ENCODE assay signal across 8 cellular contexts in the genomic region with DNA sequence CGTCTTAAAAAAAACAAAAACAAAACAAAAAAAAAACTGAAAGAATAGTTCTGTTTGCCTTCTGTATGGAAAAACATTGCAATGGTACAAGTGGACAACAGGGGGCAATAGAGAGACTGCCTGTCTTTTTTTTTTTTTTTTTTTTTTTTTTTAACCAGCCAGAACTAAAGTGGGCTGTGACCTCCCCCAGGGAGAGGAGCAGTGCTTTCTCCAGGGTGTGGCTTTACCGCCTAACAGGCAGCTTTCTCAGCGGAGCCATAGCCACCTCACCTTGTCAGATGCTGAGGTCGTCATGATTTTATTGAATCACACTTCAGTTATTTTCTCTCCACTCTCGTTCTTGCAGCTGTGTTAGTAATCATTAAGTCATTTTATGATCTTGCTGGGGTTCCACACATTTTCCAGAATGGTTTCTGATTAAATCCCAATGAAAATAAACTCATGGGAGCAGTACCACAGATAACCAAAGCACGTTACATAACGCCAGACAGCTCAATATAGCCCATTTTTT.
DNase-seq lines count a peak whose midpoint lies in the region; ATAC-seq, FAIRE-seq and TF ChIP-seq lines count a peak whose summit lies in the region.

No MANE protein-coding gene starts in this region.

- no peaks in the 10 kb centered on the region for H3K36me3 ChIP-seq in tibial nerve

- no peaks in the 10 kb centered on the region for H3K27me3 ChIP-seq in tibial nerve

- peak overlapping the region in 1 of 2 donors; percentile 56 for H3K4me3 Mint-ChIP-seq in activated T-cell treated with anti-CD3 and anti-CD28 coated beads, Interleukin-2, amount 50 U/mL, for 72 hours

- no peaks in the 10 kb centered on the region for H3K9me3 Mint-ChIP-seq in activated T-cell treated with anti-CD3 and anti-CD28 coated beads, Interleukin-2, amount 50 U/mL, for 72 hours

- H3K4me3 ChIP-seq in tibial nerve, result no peak overlapping the region

- H3K4me1 ChIP-seq in tibial nerve, result peaks cover 0 to 29% (median 17%) of the 10 kb centered on the region in 4 donors

- peak; percentile 21 for FAIRE-seq in islet of Langerhans (lab: Jason Lieb, UNC)

- H3K9me3 ChIP-seq in tibial nerve, result no peaks in the 10 kb centered on the region

- peak in 1 of 2 donors; percentile 28 for ATAC-seq in activated T-cell treated with anti-CD3 and anti-CD28 coated beads, Interleukin-2, amount 50 U/mL, for 72 hours (replicated peaks in 1 of 2)
- no peak for ATAC-seq in GM18909 (IDR thresholded peaks at IDR 0.05; ENCODE audit: poor library complexity, unreplicated experiment)

- H3K27me3 Mint-ChIP-seq in activated T-cell treated with anti-CD3 and anti-CD28 coated beads, Interleukin-2, amount 50 U/mL, for 72 hours (ENCODE audit: low read depth), result no peaks in the 10 kb centered on the region

- peak; percentile 55 for DNase-seq in stimulated activated CD4-positive, alpha-beta T cell treated with anti-CD3 and anti-CD28 coated beads, Interleukin-1b, Interleukin-23, amount 100 ng/mL, for 48 hours
- no peak for DNase-seq in stimulated activated CD4-positive, alpha-beta T cell treated with anti-CD3 and anti-CD28 coated beads, Interleukin-12 subunit alpha, Interleukin-12 subunit beta, amount 100 ng/mL, for 4 hours
- DNase-seq in NCI-H146 treated with DMSO at 0.1 percent for 48 hours (lab: John Stamatoyannopoulos, UW; ENCODE audit: unreplicated experiment) (peak; percentile 20), tibial nerve (ENCODE audit: low spot score in 2 of 2) (peak in 1 of 2 donors; percentile 39), NCI-H345 treated with DMSO at 0.1 percent for 48 hours (lab: John Stamatoyannopoulos, UW; ENCODE audit: unreplicated experiment) (no peak)
- DNase-seq in activated T-cell treated with anti-CD3 and anti-CD28 coated beads, Interleukin-2, amount 50 U/mL, for 72 hours, result peak; percentile 38 to 39

- H3K4me1 Mint-ChIP-seq in activated T-cell treated with anti-CD3 and anti-CD28 coated beads, Interleukin-2, amount 50 U/mL, for 72 hours (ENCODE audit: low read depth), result peaks cover 55% of the 10 kb centered on the region

- no peak for TF ChIP-seq EP300 in tibial nerve (IDR thresholded peaks at IDR 0.05)

- TF ChIP-seq POLR2A in tibial nerve (IDR thresholded peaks at IDR 0.05), result no peak

- 52 to 55% methylated on average over 7 of the region's 7 CpGs for WGBS in tibial nerve, 2 donors

- peak overlapping the region; percentile 67 for H3K27ac Mint-ChIP-seq in activated T-cell treated with anti-CD3 and anti-CD28 coated beads, Interleukin-2, amount 50 U/mL, for 72 hours

- no peak overlapping the region for H3K27ac ChIP-seq in tibial nerve

- peak in 4 of 5 experiments; percentile 31 to 79 (median 62) for TF ChIP-seq CTCF in tibial nerve (IDR thresholded peaks at IDR 0.05)

- H3K36me3 Mint-ChIP-seq in activated T-cell treated with anti-CD3 and anti-CD28 coated beads, Interleukin-2, amount 50 U/mL, for 72 hours (ENCODE audit: insufficient read depth in 2 of 2), result peaks cover 0 to 2% of the 10 kb centered on the region in 2 donors

Comparison
In these comparisons a context has a peak if more than half of its experiments do, and no peak if none do; other contexts are left out.
1. DNase-seq: peak in stimulated activated CD4-positive, alpha-beta T cell treated with anti-CD3 and anti-CD28 coated beads, Interleukin-1b, Interleukin-23, amount 100 ng/mL, for 48 hours (single experiment), NCI-H146 treated with DMSO at 0.1 percent for 48 hours (single experiment) and activated T-cell treated with anti-CD3 and anti-CD28 coated beads, Interleukin-2, amount 50 U/mL, for 72 hours (2 of 2); none in stimulated activated CD4-positive, alpha-beta T cell treated with anti-CD3 and anti-CD28 coated beads, Interleukin-12 subunit alpha, Interleukin-12 subunit beta, amount 100 ng/mL, for 4 hours (single experiment) and NCI-H345 treated with DMSO at 0.1 percent for 48 hours (single experiment).